In the genomic region with DNA sequence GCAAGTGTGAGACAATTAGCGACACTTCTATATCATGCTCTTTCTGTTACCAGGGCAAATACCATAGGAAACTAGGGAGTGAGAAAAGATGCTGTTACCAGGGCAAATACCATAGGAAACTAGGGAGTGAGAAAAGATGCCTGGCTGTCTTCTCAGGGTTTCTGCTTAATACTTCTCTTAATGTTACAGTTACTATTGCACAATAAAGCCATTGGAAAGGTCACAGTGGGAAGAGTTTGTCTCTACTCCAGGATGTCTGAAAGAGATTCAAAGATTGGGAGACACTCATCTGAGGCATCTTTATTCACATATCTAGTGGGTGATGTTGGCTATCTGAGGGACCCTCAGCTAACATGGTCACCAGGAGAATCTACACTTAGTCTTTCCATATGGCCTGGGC, we compare ENCODE assay signal across 21 cellular contexts.
"Had no signal": no experiment of that assay in that cellular context is flagged by ENCODE, and none has a peak within 500 bp of the region (broad histone marks: within the 10 kb centered on the region; RNA-seq: fewer than 3 reads in every experiment).

No MANE protein-coding gene starts in this region.

- H3K4me1 ChIP-seq: esophagus squamous epithelium, left ventricle myocardium inferior, lower lobe of right lung, psoas muscle, sigmoid colon, suprapubic skin, thyroid gland, uterus had no signal

- H3K27ac ChIP-seq: esophagus squamous epithelium, foreskin keratinocyte, left ventricle myocardium inferior, lower lobe of right lung, psoas muscle, sigmoid colon, suprapubic skin, thyroid gland, uterus had no signal

- H3K4me3 ChIP-seq: esophagus squamous epithelium, left ventricle myocardium inferior, lower lobe of right lung, psoas muscle, sigmoid colon, smooth muscle cell, suprapubic skin, thyroid gland, uterus had no signal

- H3K36me3 Mint-ChIP-seq: immature natural killer cell; naive B cell; stimulated activated effector memory CD8-positive, alpha-beta T cell treated with anti-CD3 and anti-CD28 coated beads, Interleukin-12 subunit alpha, Interleukin-12 subunit beta, amount 100 ng/mL, for 72 hours; type B pancreatic cell had no signal

- H3K9me3 Mint-ChIP-seq: dendritic cell treated with granulocyte-macrophage colony-stimulating factor and Interleukin-4, amounts not matched to agents 40 ng/mL and 50 ng/mL, for 4 days; immature natural killer cell; nephron; stimulated activated effector memory CD8-positive, alpha-beta T cell treated with anti-CD3 and anti-CD28 coated beads, Interleukin-12 subunit alpha, Interleukin-12 subunit beta, amount 100 ng/mL, for 72 hours; type B pancreatic cell had no signal

- ATAC-seq: foreskin keratinocyte; lower lobe of right lung; psoas muscle; stimulated activated effector memory CD8-positive, alpha-beta T cell treated with anti-CD3 and anti-CD28 coated beads, Interleukin-12 subunit alpha, Interleukin-12 subunit beta, amount 100 ng/mL, for 72 hours; stimulated activated naive CD8-positive, alpha-beta T cell treated with anti-CD3 and anti-CD28 coated beads, Interleukin-15, Interleukin-2, amounts not matched to agents 100 U/mL and 50 U/mL, for 24 hours had no signal

- H3K27me3 ChIP-seq: esophagus squamous epithelium, foreskin keratinocyte, sigmoid colon, suprapubic skin, thyroid gland, uterus had no signal

- H3K4me1 Mint-ChIP-seq: immature natural killer cell; naive B cell; nephron; stimulated activated effector memory CD8-positive, alpha-beta T cell treated with anti-CD3 and anti-CD28 coated beads, Interleukin-12 subunit alpha, Interleukin-12 subunit beta, amount 100 ng/mL, for 72 hours had no signal

- H3K36me3 ChIP-seq: esophagus squamous epithelium, left ventricle myocardium inferior, lower lobe of right lung, sigmoid colon, suprapubic skin, thyroid gland, uterus had no signal

- H3K4me3 Mint-ChIP-seq: dendritic cell treated with granulocyte-macrophage colony-stimulating factor and Interleukin-4, amounts not matched to agents 40 ng/mL and 50 ng/mL, for 4 days; immature natural killer cell; naive B cell; nephron; stimulated activated effector memory CD8-positive, alpha-beta T cell treated with anti-CD3 and anti-CD28 coated beads, Interleukin-12 subunit alpha, Interleukin-12 subunit beta, amount 100 ng/mL, for 72 hours; type B pancreatic cell had no signal

- H3K27me3 Mint-ChIP-seq: dendritic cell treated with granulocyte-macrophage colony-stimulating factor and Interleukin-4, amounts not matched to agents 40 ng/mL and 50 ng/mL, for 4 days; type B pancreatic cell had no signal

- H3K9me3 ChIP-seq: esophagus squamous epithelium, left ventricle myocardium inferior, lower lobe of right lung, psoas muscle, sigmoid colon, suprapubic skin, thyroid gland, uterus had no signal

- DNase-seq: cerebellar nuclear complex; esophagus squamous epithelium; foreskin keratinocyte; immature natural killer cell; left ventricle myocardium inferior; lower lobe of right lung; mesendoderm; naive B cell; psoas muscle; retina; sigmoid colon; stimulated activated CD4-positive, alpha-beta T cell treated with anti-CD3 and anti-CD28 coated beads, Interleukin-2, amount 100 ng/mL, for 48 hours; stimulated activated naive CD8-positive, alpha-beta T cell treated with anti-CD3 and anti-CD28 coated beads, Interleukin-15, Interleukin-2, amounts not matched to agents 100 U/mL and 50 U/mL, for 24 hours; thyroid gland; uterus had no signal

- H3K27ac Mint-ChIP-seq: dendritic cell treated with granulocyte-macrophage colony-stimulating factor and Interleukin-4, amounts not matched to agents 40 ng/mL and 50 ng/mL, for 4 days; immature natural killer cell; naive B cell; nephron; stimulated activated effector memory CD8-positive, alpha-beta T cell treated with anti-CD3 and anti-CD28 coated beads, Interleukin-12 subunit alpha, Interleukin-12 subunit beta, amount 100 ng/mL, for 72 hours; type B pancreatic cell had no signal

- H3K4me2 ChIP-seq: smooth muscle cell had no signal
